In genomic region chr7:151688236-151688780, GRCh38 we compare ENCODE assay signal across 12 cellular contexts.
A peak's percentile ranks its signal among the peaks of the same experiment; 100 is the strongest.
DNase-seq lines count a peak whose midpoint lies in the region; ATAC-seq and TF ChIP-seq lines count a peak whose summit lies in the region.
"Had no signal": no experiment of that assay in that cellular context is flagged by ENCODE, and none has a peak within 500 bp of the region (broad histone marks: within the 10 kb centered on the region; RNA-seq: fewer than 3 reads in every experiment).

No MANE protein-coding gene starts in this region.

- H3K27me3 ChIP-seq in GM23248 (replicated peaks; ENCODE audit: insufficient read depth) = no peaks in the 10 kb centered on the region
- no peaks in the 10 kb centered on the region for H3K27me3 ChIP-seq in left ventricle myocardium inferior (ENCODE audit: low read depth)

- TF ChIP-seq CTCF in left ventricle myocardium inferior (IDR thresholded peaks at IDR 0.05; ENCODE audit: borderline replicate concordance) = no peak

- no peaks in the 10 kb centered on the region for H3K9me2 ChIP-seq in GM23248 (ENCODE audit: insufficient read depth)

- intact Hi-C loops in left ventricle myocardium inferior (cut with micrococcal nuclease) = no loop called here

- in situ Hi-C loops in GM23248 (cut with MboI) = no loop called here

- H3K27ac ChIP-seq in GM23248 (peak overlapping the region; percentile 77; the same call in 1 of the 2 replicates), left ventricle myocardium inferior (replicated peaks) (peak overlapping the region; percentile 73), skin epidermis (peak overlapping the region in 13 of 21 experiments; percentile 5 to 78 (median 62))
- H3K27ac ChIP-seq: C4-2B had no signal

- no peak overlapping the region for H2AFZ ChIP-seq in GM23248

- no peaks in the 10 kb centered on the region for H3K79me2 ChIP-seq in GM23248 (ENCODE audit: insufficient read depth)

- no peaks in the 10 kb centered on the region for H4K20me1 ChIP-seq in GM23248 (ENCODE audit: insufficient read depth)

- H3K36me3 ChIP-seq in GM23248 (ENCODE audit: low read depth) (no peaks in the 10 kb centered on the region), left ventricle myocardium inferior (no peaks in the 10 kb centered on the region)

- H3F3A ChIP-seq in GM23248 (ENCODE audit: insufficient read depth) = peaks cover 17% of the 10 kb centered on the region

- no peak for ATAC-seq in SK-N-SH treated with all-trans-retinoic acid at 6 μM for 48 hours
- ATAC-seq in GM21786 (IDR thresholded peaks at IDR 0.05; ENCODE audit: unreplicated experiment) = no peak
- no peak for ATAC-seq in HG03469 (IDR thresholded peaks at IDR 0.05; ENCODE audit: unreplicated experiment)
- no peak for ATAC-seq in HG02610 (IDR thresholded peaks at IDR 0.05; ENCODE audit: unreplicated experiment)

- H3K9ac ChIP-seq in GM23248 = peak overlapping the region; percentile 52; the same call in 1 of the 2 replicates

- no peak overlapping the region for H3K4me3 ChIP-seq in GM23248
- no peak overlapping the region for H3K4me3 ChIP-seq in left ventricle myocardium inferior
- no peak overlapping the region for H3K4me3 ChIP-seq in skin epidermis

- H3K4me2 ChIP-seq in GM23248 (ENCODE audit: unreplicated experiment) = peak overlapping the region; percentile 68

- 86 to 90% methylated on average over 19 of the region's 19 CpGs for WGBS in GM23248 (ENCODE audit: low coverage in 1 of 2, low lambda C conversion rate in 2 of 2, missing lambda C conversion rate in 2 of 2), 2 experiments

- no peak for DNase-seq in GM23248
- no peak for DNase-seq in left ventricle myocardium inferior
- no peak for DNase-seq in NCI-H345 treated with DMSO at 0.1 percent for 48 hours (lab: John Stamatoyannopoulos, UW; ENCODE audit: unreplicated experiment)
- DNase-seq: NCI-H1417, NCI-H510A, RPMI8226 had no signal

- peaks cover 28% of the 10 kb centered on the region for H3K4me1 ChIP-seq in GM23248 (ENCODE audit: insufficient read depth)
- H3K4me1 ChIP-seq in left ventricle myocardium inferior = peaks cover 75% of the 10 kb centered on the region

- H3K9me3 ChIP-seq in GM23248 (ENCODE audit: low read depth) = no peaks in the 10 kb centered on the region
- no peaks in the 10 kb centered on the region for H3K9me3 ChIP-seq in left ventricle myocardium inferior (replicated peaks)

TF ChIP-seq in SK-N-SH treated with all-trans-retinoic acid at 6 μM for 48 hours, 23 proteins besides CTCF, POLR2A, EP300 and RAD21:
- TF ChIP-seq ESRRG (CRISPR knock-in tag; IDR thresholded peaks at IDR 0.05) = no peak
- peak; percentile 75; the same call in 1 of the 2 replicates for TF ChIP-seq CSDC2 (CRISPR knock-in tag; IDR thresholded peaks at IDR 0.05)
